In genomic region chr9:130137870-130138653, GRCh38 we compare ENCODE assay signal across 9 cellular contexts. TPM values are rescaled to one million over a fixed set of nuclear protein-coding genes. Genes with fewer than 3 reads are reported as not detected.
DNase-seq lines count a peak whose midpoint lies in the region; ATAC-seq and TF ChIP-seq lines count a peak whose summit lies in the region.
"Had no signal": no experiment of that assay in that cellular context is flagged by ENCODE, and none has a peak within 500 bp of the region (broad histone marks: within the 10 kb centered on the region; RNA-seq: fewer than 3 reads in every experiment).

No MANE protein-coding gene starts in this region.

- H3K36me3 ChIP-seq in psoas muscle (ENCODE audit: insufficient read depth in 1 of 2, low read depth in 1 of 2) (peaks cover 0 to 24% of the 10 kb centered on the region in 2 donors), spleen (peaks cover 0 to 47% (median 3%) of the 10 kb centered on the region in 6 donors)

- no peak overlapping the region for H3K27ac ChIP-seq in psoas muscle
- peak overlapping the region in 4 of 8 donors; percentile 36 to 69 (median 60) for H3K27ac ChIP-seq in spleen
- H3K27ac ChIP-seq: parathyroid adenoma had no signal

- intact Hi-C loops in psoas muscle (cut with DNase I) (no loop called here), spleen (cut with DNase I; ENCODE audit: low total_unique reads) (no loop called here)

- 46 to 57% (median 50%) methylated on average over 10 to 12 of the region's 12 CpGs for WGBS in psoas muscle, 3 donors
- WGBS in spleen, 5 donors, result 53 to 63% (median 56%) methylated on average over 12 of the region's 12 CpGs

- DNase-seq in HCEC 1CT (peak; percentile 90), T-helper 17 cell (no peak), foreskin melanocyte (peak; percentile 74), psoas muscle (peak; percentile 44 to 57), NCI-H524 (lab: John Stamatoyannopoulos, UW) (no peak), cortex of kidney (lab: John Stamatoyannopoulos, UW) (no peak), SIG-M5 treated with dmso at 0.1 percent for 504 hours (lab: John Stamatoyannopoulos, UW; ENCODE audit: unreplicated experiment) (no peak), spleen (no peak)

- no peak for TF ChIP-seq POLR2A in spleen (IDR thresholded peaks at IDR 0.05)

- H3K4me3 ChIP-seq in psoas muscle (no peak overlapping the region), spleen (no peak overlapping the region)

- peaks cover 10% of the 10 kb centered on the region for H3K4me1 Mint-ChIP-seq in T-helper 17 cell

- H3K4me3 Mint-ChIP-seq in T-helper 17 cell, result peak overlapping the region; percentile 56

- peaks cover 9% of the 10 kb centered on the region for H3K4me1 ChIP-seq in psoas muscle
- H3K4me1 ChIP-seq in spleen, result peaks cover 0 to 44% (median 4%) of the 10 kb centered on the region in 6 donors
- H3K4me1 ChIP-seq: parathyroid adenoma had no signal

- TF ChIP-seq CTCF in psoas muscle (IDR thresholded peaks at IDR 0.05) (no peak), spleen (IDR thresholded peaks at IDR 0.05 in 8 of 11, conservative IDR thresholded peaks at IDR 0.05 in 3 of 11) (no peak)

- H3K27me3 ChIP-seq in psoas muscle (ENCODE audit: insufficient read depth in 3 of 3, low read length in 2 of 3), result no peaks in the 10 kb centered on the region
- peaks cover 0 to 3% (median 0%) of the 10 kb centered on the region in 7 donors for H3K27me3 ChIP-seq in spleen (replicated peaks in 1 of 7)

- H3K27ac Mint-ChIP-seq in T-helper 17 cell, result peak overlapping the region; percentile 37

- H3K9me3 ChIP-seq in T-helper 17 cell (ENCODE audit: control insufficient read depth, low read length, poor library complexity, severe bottlenecking) (peaks cover 3% of the 10 kb centered on the region), psoas muscle (no peaks in the 10 kb centered on the region), spleen (no peaks in the 10 kb centered on the region)

- ATAC-seq in T-helper 17 cell (no peak), psoas muscle (peak; percentile 39 to 65 (median 60))

- peaks cover 2% of the 10 kb centered on the region for H3K36me3 Mint-ChIP-seq in T-helper 17 cell (ENCODE audit: low read depth)

- H3K27me3 Mint-ChIP-seq in T-helper 17 cell, result no peaks in the 10 kb centered on the region

RNA-seq across cellular contexts. Expression of gene NCS1, which starts 34.1 kb away (rescaled TPM):
- total RNA-seq in T-helper 17 cell, result under 1 TPM; 0.12 to 0.31 TPM
- total RNA-seq in psoas muscle, result 1 to 10 TPM; 2.9 to 7.5 (median 3.8) TPM
- polyA plus RNA-seq in psoas muscle, result 1 to 10 TPM; 3.6 to 5.0 (median 3.8) TPM
- total RNA-seq in spleen, result 1 to 10 TPM in 4 of 7 donors, under 1 TPM in 3; 0.46 to 2.5 (median 1.2) TPM
- polyA plus RNA-seq in spleen, result 1 to 10 TPM in 2 of 3 donors, under 1 TPM in 1; 0.50 to 1.6 (median 1.3) TPM

Comparison
In these comparisons a context has a peak if more than half of its experiments do, and no peak if none do; other contexts are left out.
1. DNase-seq: peak in HCEC 1CT (single experiment), foreskin melanocyte (single experiment) and psoas muscle (2 of 2); none in T-helper 17 cell (0 of 3), NCI-H524 (0 of 2), cortex of kidney (single experiment), SIG-M5 treated with dmso at 0.1 percent for 504 hours (single experiment) and spleen (single experiment).